In genomic region chr17:61714300-61714699, GRCh38 we compare ENCODE assay signal across 34 cellular contexts.
DNase-seq lines count a peak whose midpoint lies in the region; ATAC-seq, FAIRE-seq and TF ChIP-seq lines count a peak whose summit lies in the region.
"Had no signal": no experiment of that assay in that cellular context is flagged by ENCODE, and none has a peak within 500 bp of the region (broad histone marks: within the 10 kb centered on the region; RNA-seq: fewer than 3 reads in every experiment).

No MANE protein-coding gene starts in this region.

- CTCF ChIA-PET in GM12878 (lab: Yijun Ruan, JAX) = interaction anchor here (0.7 to 1.9 kb wide), 4 partner anchors 10 to 122 kb away, joined by 3 to 4 read pairs (median 4); no protein-coding TSS in a partner anchor

- no peaks in the 10 kb centered on the region; the same call in 1 of the 3 replicates for H3K9me3 ChIP-seq in GM12878 (replicated peaks; ENCODE audit: control insufficient read depth, insufficient read depth, low read length)
- H3K9me3 ChIP-seq in small intestine (ENCODE audit: control insufficient read depth, low read depth) = no peaks in the 10 kb centered on the region
- H3K9me3 ChIP-seq: BE2C had no signal

- no TSS peak for BruUV-seq in GM12878 (replicated peaks; lab: Mats Ljungman, UMichigan)

- intact Hi-C loops in GM12878 (cut with micrococcal nuclease; ENCODE audit: unreplicated experiment) = no loop called here

- SMC1A ChIA-PET in GM12878 (lab: Charles Lee; ENCODE audit: uncharacterized antibody, unreplicated experiment) = interaction anchor here (1.1 to 1.3 kb wide), 2 partner anchors 10 to 15 kb away, joined by 3 to 6 read pairs; no protein-coding TSS in a partner anchor

- no peak for TF ChIP-seq CTCF in GM12878 (IDR thresholded peaks at IDR 0.05 in 2 of 3, conservative IDR thresholded peaks at IDR 0.05 in 1 of 3; ENCODE audit: control insufficient read depth in 2 of 3, extremely low read depth in 1 of 3, insufficient read depth in 1 of 3, low read depth in 3 of 3, low read length in 3 of 3)

- H4K20me1 ChIP-seq in GM12878 (ENCODE audit: control insufficient read depth, insufficient read depth) = no peaks in the 10 kb centered on the region
- H4K20me1 ChIP-seq: BLaER1; BLaER1 treated with 17β-estradiol and CSF1 and Interleukin-3, amounts not matched to agents 10 nM and 100 nM had no signal

- POLR2A ChIA-PET in GM12878 (lab: Charles Lee) = interaction anchor here (0.6 to 0.9 kb wide), 2 partner anchors 9 to 98 kb away, joined by 3 read pairs; no protein-coding TSS in a partner anchor

- TF ChIP-seq POLR2A in H54 (IDR thresholded peaks at IDR 0.05; ENCODE audit: low read depth, low read length) (no peak), GM12878 (IDR thresholded peaks at IDR 0.05; ENCODE audit: low read depth, low read length) (no peak)

- H3K4me1 ChIP-seq in GM12878 (ENCODE audit: control insufficient read depth, insufficient read depth, low read length) (no peaks in the 10 kb centered on the region), small intestine (ENCODE audit: control insufficient read depth in 2 of 2, insufficient read depth in 1 of 2, low read depth in 1 of 2, low read length in 1 of 2) (no peaks in the 10 kb centered on the region)
- H3K4me1 ChIP-seq: A549; BE2C; BLaER1; BLaER1 treated with 17β-estradiol and CSF1 and Interleukin-3, amounts not matched to agents 10 nM and 100 nM; Caco-2 had no signal

- H3K27me3 ChIP-seq in GM12878 (replicated peaks in 1 of 2; ENCODE audit: control insufficient read depth in 2 of 2, insufficient read depth in 2 of 2, low read length in 1 of 2) (no peaks in the 10 kb centered on the region), small intestine (ENCODE audit: control insufficient read depth in 2 of 2, insufficient read depth in 2 of 2, low read length in 2 of 2) (no peaks in the 10 kb centered on the region)
- H3K27me3 ChIP-seq: BE2C; BLaER1; BLaER1 treated with 17β-estradiol and CSF1 and Interleukin-3, amounts not matched to agents 10 nM and 100 nM had no signal

- in situ Hi-C loops in GM12878 (cut with MboI) = no loop called here

- H3K4me2 ChIP-seq in GM12878 (ENCODE audit: control insufficient read depth, insufficient read depth) = no peak overlapping the region
- H3K4me2 ChIP-seq: A549; BLaER1; BLaER1 treated with 17β-estradiol and CSF1 and Interleukin-3, amounts not matched to agents 10 nM and 100 nM had no signal

- RAD21 ChIA-PET in GM12878 (lab: Charles Lee; ENCODE audit: unreplicated experiment) = no interaction called here

- H3K79me2 ChIP-seq in GM12878 (ENCODE audit: control insufficient read depth, insufficient read depth, low read length) = no peaks in the 10 kb centered on the region

- H3K4me3 ChIP-seq in GM12878 = no peak overlapping the region
- no peak overlapping the region for H3K4me3 ChIP-seq in small intestine (ENCODE audit: low read depth in 1 of 2, low read length in 2 of 2)
- H3K4me3 ChIP-seq: A549; BLaER1; BLaER1 treated with 17β-estradiol and CSF1 and Interleukin-3, amounts not matched to agents 10 nM and 100 nM had no signal

- FAIRE-seq in A204.1 (lab: Jason Lieb, UNC) = peak; percentile 21
- FAIRE-seq in H54 (lab: Jason Lieb, UNC) = peak; percentile 67
- FAIRE-seq in HTR-8/SVneo (lab: Jason Lieb, UNC) = peak; percentile 13
- FAIRE-seq in GM12878 (lab: Jason Lieb, UNC) = no peak
- no peak for FAIRE-seq in small intestine (lab: Jason Lieb, UNC)
- FAIRE-seq: A549, D721Med had no signal

- H3K27ac ChIP-seq in GM12878 (ENCODE audit: control insufficient read depth, insufficient read depth) (no peak overlapping the region), small intestine (ENCODE audit: low read depth in 1 of 2, low read length in 1 of 2) (no peak overlapping the region)
- H3K27ac ChIP-seq: 22Rv1; A549; BLaER1; BLaER1 treated with 17β-estradiol and CSF1 and Interleukin-3, amounts not matched to agents 10 nM and 100 nM; C4-2B had no signal

- DNase-seq in H54 (ENCODE audit: insufficient read length, low spot score) = no peak
- no peak for DNase-seq in HTR-8/SVneo (ENCODE audit: insufficient read length, low spot score)
- DNase-seq in GM12878 (ENCODE audit: low read depth, low spot score) = no peak
- no peak for DNase-seq in stimulated activated CD4-positive, alpha-beta T cell treated with anti-CD3 and anti-CD28 coated beads, Interleukin-15, amount 100 ng/mL, for 24 hours
- no peak for DNase-seq in activated CD8-positive, alpha-beta memory T cell treated with anti-CD3 and anti-CD28 coated beads, Interleukin-2, amount 50 U/mL, for 4 hours
- DNase-seq in small intestine = no peak
- DNase-seq: 8988T; ACHN; AML-193; BE2C; C1 segment of cervical spinal cord; Caco-2; Calu3; CD4-positive, alpha-beta memory T cell; CD4-positive, alpha-beta T cell; CD4-positive, CD25-positive, alpha-beta regulatory T cell; CD8-positive, alpha-beta memory T cell; CD8-positive, alpha-beta T cell; COR-L47; DMS 273 treated with DMSO at 0.1 percent for 48 hours; DMS153; DMS53; DMS79; DMS79 treated with DMSO at 0.1 percent for 48 hours; DND-41; EL had no signal

- H3K9ac ChIP-seq in GM12878 (ENCODE audit: control insufficient read depth, insufficient read depth, low read length) = no peak overlapping the region
- H3K9ac ChIP-seq: BLaER1; BLaER1 treated with 17β-estradiol and CSF1 and Interleukin-3, amounts not matched to agents 10 nM and 100 nM had no signal

- H3K36me3 ChIP-seq in GM12878 (ENCODE audit: control insufficient read depth in 2 of 2, insufficient read depth in 2 of 2, low read length in 1 of 2) (no peaks in the 10 kb centered on the region), small intestine (ENCODE audit: control insufficient read depth in 2 of 2, insufficient read depth in 2 of 2, low read length in 2 of 2) (peaks cover 0 to 1% of the 10 kb centered on the region in 2 donors)
- H3K36me3 ChIP-seq: BE2C had no signal

- no peak for TF ChIP-seq EP300 in GM12878 (IDR thresholded peaks at IDR 0.05; ENCODE audit: borderline replicate concordance in 1 of 2, control insufficient read depth in 1 of 2, low read depth in 2 of 2, low read length in 2 of 2)

- no peak for TF ChIP-seq RAD21 in GM12878 (IDR thresholded peaks at IDR 0.05; ENCODE audit: insufficient read depth, low read depth, low read length)

- ATAC-seq in GM12878 (no peak), HG03108 (IDR thresholded peaks at IDR 0.05; ENCODE audit: unreplicated experiment) (no peak)
- ATAC-seq: A549; CD8-positive, alpha-beta T cell had no signal

- 93% methylated on average over 2 of the region's 2 CpGs for WGBS in GM12878 (ENCODE audit: insufficient coverage, insufficient replicate concordance, low lambda C conversion rate, missing lambda C conversion rate)
- 95 to 97% (median 97%) methylated on average over 2 of the region's 2 CpGs for WGBS in small intestine, 3 donors

- no peak overlapping the region for H2AFZ ChIP-seq in GM12878 (ENCODE audit: control insufficient read depth, low read depth, low read length)

TF ChIP-seq in GM12878, 131 proteins besides CTCF, POLR2A, EP300 and RAD21:
- TF ChIP-seq NR2C1 (IDR thresholded peaks at IDR 0.05) = no peak
- no peak for TF ChIP-seq BRCA1 (IDR thresholded peaks at IDR 0.05; ENCODE audit: low read depth, low read length)
- peak; percentile 76; the same call in 1 of the 2 replicates for TF ChIP-seq NFXL1 (IDR thresholded peaks at IDR 0.05; ENCODE audit: borderline replicate concordance)
- TF ChIP-seq ETV6 (conservative IDR thresholded peaks at IDR 0.05 in 1 of 2, IDR thresholded peaks at IDR 0.05 in 1 of 2; ENCODE audit: borderline replicate concordance in 1 of 2, low read depth in 1 of 2) = 0 out of 4 replicates have a peak, but pooled peaks of 1 of the 2 experiments have one; percentile 61
